26 cellular contexts compared by ENCODE assay signal in the genomic region with DNA sequence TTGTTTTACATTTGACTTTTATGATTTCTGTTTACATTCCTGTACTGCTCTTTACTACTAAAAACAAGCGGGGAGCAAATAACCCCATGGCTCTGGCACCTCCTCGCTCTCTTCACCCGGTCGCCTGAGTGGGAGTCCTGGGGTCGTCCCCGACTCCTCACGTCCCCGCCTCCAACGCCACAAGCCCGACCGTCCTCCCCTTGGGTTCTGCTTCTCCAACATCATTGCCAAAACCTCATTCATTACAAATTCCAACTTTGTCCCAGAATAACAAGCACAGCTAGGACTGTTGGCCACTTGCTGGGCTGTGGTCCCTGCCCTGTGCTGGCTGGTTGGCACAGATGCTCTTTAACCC. TPM values are rescaled to one million over a fixed set of nuclear protein-coding genes. Genes with fewer than 3 reads are reported as not detected.
DNase-seq lines count a peak whose midpoint lies in the region; ATAC-seq and TF ChIP-seq lines count a peak whose summit lies in the region.
"Had no signal": no experiment of that assay in that cellular context is flagged by ENCODE, and none has a peak within 500 bp of the region (broad histone marks: within the 10 kb centered on the region; RNA-seq: fewer than 3 reads in every experiment).

No MANE protein-coding gene starts in this region.

- H3K27ac ChIP-seq in RWPE2 (ENCODE audit: poor library complexity, severe bottlenecking) = no peak overlapping the region
- no peak overlapping the region for H3K27ac ChIP-seq in upper lobe of right lung
- H3K27ac ChIP-seq: esophagus muscularis mucosa, upper lobe of left lung had no signal

- H3K27me3 ChIP-seq in RWPE2 (ENCODE audit: insufficient read depth, poor library complexity, severe bottlenecking) (peaks cover 19% of the 10 kb centered on the region), upper lobe of right lung (peaks cover 20% of the 10 kb centered on the region)
- H3K27me3 ChIP-seq: upper lobe of left lung had no signal

- in situ Hi-C loops in ACHN (cut with HindIII; ENCODE audit: low pct_ligation_motif_present, low pct_unique_long_range_greater_than_20kb, low sequenced_read_pairs) = no loop called here

- no peaks in the 10 kb centered on the region for H3K4me1 ChIP-seq in RWPE2 (ENCODE audit: insufficient read depth, poor library complexity, severe bottlenecking)
- no peaks in the 10 kb centered on the region for H3K4me1 ChIP-seq in upper lobe of right lung
- H3K4me1 ChIP-seq: esophagus muscularis mucosa, upper lobe of left lung had no signal

- intact Hi-C loops in upper lobe of right lung (cut with DNase I) = no loop called here

- no peak for ATAC-seq in RWPE2 (ENCODE audit: low read depth)
- no peak for ATAC-seq in upper lobe of right lung
- ATAC-seq: activated naive CD8-positive, alpha-beta T cell treated with anti-CD3 and anti-CD28 coated beads, Interleukin-2, amount 50 U/mL, for 24 hours; naive thymus-derived CD4-positive, alpha-beta T cell; PC-3; SK-N-SH treated with all-trans-retinoic acid at 6 μM for 48 hours; stimulated activated memory B cell treated with anti-CD40 and anti-IgM and Interleukin-4, amounts not matched to agents 10 μg/mL and 1 μg/mL and 100 μg/mL, for 72 hours; T-helper 17 cell had no signal

- H3K4me3 ChIP-seq in RWPE2 (ENCODE audit: severe bottlenecking) = no peak overlapping the region
- no peak overlapping the region for H3K4me3 ChIP-seq in upper lobe of right lung
- H3K4me3 ChIP-seq: esophagus muscularis mucosa, upper lobe of left lung had no signal

- H3K36me3 ChIP-seq in RWPE2 (ENCODE audit: low read depth) = no peaks in the 10 kb centered on the region
- no peaks in the 10 kb centered on the region for H3K36me3 ChIP-seq in upper lobe of right lung
- H3K36me3 ChIP-seq: esophagus muscularis mucosa, upper lobe of left lung had no signal

- TF ChIP-seq CTCF in RWPE2 (IDR thresholded peaks at IDR 0.05; ENCODE audit: poor library complexity, severe bottlenecking) (no peak), upper lobe of right lung (IDR thresholded peaks at IDR 0.05) (no peak)

- DNase-seq in activated gamma-delta T cell treated with Interleukin-2 at 50 U/mL for 16 hours = peak; percentile 0
- no peak for DNase-seq in activated gamma-delta T cell (lab: John Stamatoyannopoulos, UW)
- DNase-seq in RWPE2 (ENCODE audit: low spot score) = peak; percentile 61
- DNase-seq in mesenteric fat pad (ENCODE audit: low spot score) = peak; percentile 24
- peak; percentile 48 for DNase-seq in upper lobe of right lung
- DNase-seq in NCI-H2107 treated with DMSO at 0.1 percent for 48 hours (lab: John Stamatoyannopoulos, UW; ENCODE audit: unreplicated experiment) = no peak
- DNase-seq in ACHN = no peak
- DNase-seq in NCI-H2227 (lab: John Stamatoyannopoulos, UW; ENCODE audit: unreplicated experiment) = no peak
- DNase-seq: activated CD4-positive, alpha-beta memory T cell treated with anti-CD3 and anti-CD28 coated beads, Interleukin-2, amount 10 ng/mL, durations not matched to agents 7 days and 5 days; activated CD4-positive, CD25-positive, alpha-beta regulatory T cell treated with anti-CD3 and anti-CD28 coated beads, Interleukin-2, amount 50 U/mL, for 72 hours; activated naive CD8-positive, alpha-beta T cell treated with anti-CD3 and anti-CD28 coated beads, Interleukin-2, amount 50 U/mL, for 24 hours; central memory CD4-positive, alpha-beta T cell; DMS 273 treated with DMSO at 0.1 percent for 48 hours; foreskin melanocyte; KBM-7; NCI-H1105; NCI-H187 treated with DMSO at 0.1 percent for 48 hours; NCI-H2171 treated with DMSO at 0.1 percent for 48 hours; NCI-H524; PC-3; T-helper 17 cell had no signal

- H3K9me3 ChIP-seq in RWPE2 (ENCODE audit: severe bottlenecking) = no peaks in the 10 kb centered on the region
- H3K9me3 ChIP-seq in upper lobe of right lung = no peaks in the 10 kb centered on the region
- H3K9me3 ChIP-seq: esophagus muscularis mucosa, upper lobe of left lung had no signal

RNA-seq across cellular contexts. Expression of gene MRPL36, which starts 35.1 kb away (rescaled TPM):
- total RNA-seq in mesenteric fat pad = 50.4 TPM
- 29.4 TPM for total RNA-seq in upper lobe of right lung

RNA-seq across cellular contexts. Expression of gene NDUFS6, which starts 36.6 kb away (rescaled TPM):
- 26.4 TPM for total RNA-seq in mesenteric fat pad
- total RNA-seq in upper lobe of right lung = 23.5 TPM

Comparison
In these comparisons a context has a peak if more than half of its experiments do, and no peak if none do; other contexts are left out.
1. DNase-seq: peak in activated gamma-delta T cell treated with Interleukin-2 at 50 U/mL for 16 hours (single experiment), RWPE2 (single experiment), mesenteric fat pad (single experiment) and upper lobe of right lung (single experiment); none in activated gamma-delta T cell (single experiment), NCI-H2107 treated with DMSO at 0.1 percent for 48 hours (single experiment), ACHN (single experiment) and NCI-H2227 (single experiment).